Comparison of ENCODE assay signal across 14 cellular contexts in the genomic region with DNA sequence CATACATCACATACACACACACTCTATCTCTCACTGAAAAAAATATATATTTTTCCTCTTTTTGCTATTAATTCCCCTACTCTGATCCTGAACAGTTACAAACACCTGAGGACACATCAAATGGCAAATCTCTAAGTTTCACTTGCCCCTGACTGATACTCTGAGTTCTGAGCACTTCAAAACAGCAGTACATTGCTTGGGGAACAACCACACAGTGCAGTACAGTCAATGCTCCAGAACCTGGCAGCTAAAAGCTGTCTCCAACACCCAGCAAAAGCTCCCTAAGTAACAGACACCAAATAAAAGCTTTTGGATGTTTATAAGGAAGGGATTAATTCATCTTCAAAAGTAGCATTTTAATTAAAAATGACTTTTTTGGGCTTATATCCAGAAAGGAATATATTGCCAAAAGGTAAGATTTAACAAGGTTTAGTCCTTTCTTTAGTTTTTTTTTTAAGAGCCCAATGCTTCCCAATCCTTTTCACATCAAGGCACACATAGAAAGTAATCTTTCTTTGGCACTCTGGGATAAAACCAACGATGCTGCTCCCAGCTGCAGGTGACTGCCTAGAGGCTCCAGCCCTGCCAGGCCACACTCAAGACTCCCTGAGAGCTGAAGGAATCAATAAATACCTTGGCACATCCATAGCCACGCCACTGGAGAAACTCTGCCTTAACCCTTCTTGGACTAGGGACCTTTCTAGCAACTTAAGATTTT.
DNase-seq lines count a peak whose midpoint lies in the region; ATAC-seq and TF ChIP-seq lines count a peak whose summit lies in the region.
"Had no signal": no experiment of that assay in that cellular context is flagged by ENCODE, and none has a peak within 500 bp of the region (broad histone marks: within the 10 kb centered on the region; RNA-seq: fewer than 3 reads in every experiment).

No MANE protein-coding gene starts in this region.

- POLR2A ChIA-PET in PC-3 (lab: Charles Lee; ENCODE audit: unreplicated experiment) = no interaction called here

- H3K79me2 ChIP-seq in KMS-11 (ENCODE audit: insufficient read depth, low read depth) (0 out of 2 replicates have a peak, but pooled peaks cover 3% of the 10 kb centered on the region), PC-3 (ENCODE audit: low read length) (no peaks in the 10 kb centered on the region)

- H3K9me3 Mint-ChIP-seq in type B pancreatic cell = no peaks in the 10 kb centered on the region
- H3K9me3 Mint-ChIP-seq: CD4-positive, CD25-positive, alpha-beta regulatory T cell; dendritic cell treated with granulocyte-macrophage colony-stimulating factor and Interleukin-4, amounts not matched to agents 40 ng/mL and 50 ng/mL, for 4 days; stimulated activated naive CD8-positive, alpha-beta T cell treated with anti-CD3 and anti-CD28 coated beads, Interleukin-15, amount 100 ng/mL, for 72 hours had no signal

- CTCF ChIA-PET in PC-3 (lab: Charles Lee) = no interaction called here

- H3K4me2 ChIP-seq in KMS-11 = peak overlapping the region; percentile 29; the same call in 1 of the 2 replicates
- H3K4me2 ChIP-seq in PC-3 (ENCODE audit: low read length) = no peak overlapping the region

- no peak overlapping the region for H3K9ac ChIP-seq in KMS-11
- H3K9ac ChIP-seq in PC-3 (ENCODE audit: low read length) = no peak overlapping the region

- no peak overlapping the region for H3K4me3 Mint-ChIP-seq in type B pancreatic cell
- H3K4me3 Mint-ChIP-seq: CD4-positive, CD25-positive, alpha-beta regulatory T cell; dendritic cell treated with granulocyte-macrophage colony-stimulating factor and Interleukin-4, amounts not matched to agents 40 ng/mL and 50 ng/mL, for 4 days; stimulated activated naive CD8-positive, alpha-beta T cell treated with anti-CD3 and anti-CD28 coated beads, Interleukin-15, amount 100 ng/mL, for 72 hours had no signal

- no peak for ATAC-seq in HG03097 (IDR thresholded peaks at IDR 0.05; ENCODE audit: low FRiP score, unreplicated experiment)
- no peak for ATAC-seq in PC-3
- ATAC-seq: esophagus mucosa; stimulated activated naive CD8-positive, alpha-beta T cell treated with anti-CD3 and anti-CD28 coated beads, Interleukin-15, amount 100 ng/mL, for 72 hours had no signal

- H3K36me3 Mint-ChIP-seq in type B pancreatic cell = peaks cover 10% of the 10 kb centered on the region

- no peaks in the 10 kb centered on the region for H3K9me3 ChIP-seq in esophagus muscularis mucosa
- no peaks in the 10 kb centered on the region for H3K9me3 ChIP-seq in ovary
- H3K9me3 ChIP-seq in PC-3 (ENCODE audit: low read length) = no peaks in the 10 kb centered on the region

- TF ChIP-seq CTCF in KMS-11 (conservative IDR thresholded peaks at IDR 0.05; ENCODE audit: low read depth, low read length) (no peak), esophagus muscularis mucosa (IDR thresholded peaks at IDR 0.05) (no peak), ovary (IDR thresholded peaks at IDR 0.05) (no peak), type B pancreatic cell (conservative IDR thresholded peaks at IDR 0.05) (no peak), PC-3 (conservative IDR thresholded peaks at IDR 0.05; ENCODE audit: low read depth, low read length) (no peak)

- peak overlapping the region; percentile 72 for H3K27ac Mint-ChIP-seq in type B pancreatic cell
- H3K27ac Mint-ChIP-seq: CD4-positive, CD25-positive, alpha-beta regulatory T cell; dendritic cell treated with granulocyte-macrophage colony-stimulating factor and Interleukin-4, amounts not matched to agents 40 ng/mL and 50 ng/mL, for 4 days; stimulated activated naive CD8-positive, alpha-beta T cell treated with anti-CD3 and anti-CD28 coated beads, Interleukin-15, amount 100 ng/mL, for 72 hours had no signal

- BruUV-seq in PC-3 (replicated peaks; lab: Mats Ljungman, UMichigan) = no TSS peak

- H4K20me1 ChIP-seq in KMS-11 (ENCODE audit: insufficient read depth) (no peaks in the 10 kb centered on the region), PC-3 (ENCODE audit: low read length) (no peaks in the 10 kb centered on the region)

- no peak overlapping the region for H3K4me3 ChIP-seq in KMS-11 (IDR thresholded peaks at IDR 0.05; ENCODE audit: insufficient read depth, low read depth, low read length)
- no peak overlapping the region for H3K4me3 ChIP-seq in esophagus muscularis mucosa
- no peak overlapping the region for H3K4me3 ChIP-seq in ovary
- no peak overlapping the region for H3K4me3 ChIP-seq in PC-3 (ENCODE audit: low read length)

- TF ChIP-seq EP300 in esophagus muscularis mucosa (IDR thresholded peaks at IDR 0.05) = no peak
- TF ChIP-seq EP300 in ovary (IDR thresholded peaks at IDR 0.05) = no peak

- DNase-seq in esophagus muscularis mucosa (ENCODE audit: extremely low spot score) = no peak
- no peak for DNase-seq in ovary
- no peak for DNase-seq in type B pancreatic cell (ENCODE audit: extremely low spot score, unreplicated experiment)
- DNase-seq in activated naive CD4-positive, alpha-beta T cell (lab: John Stamatoyannopoulos, UW) = no peak
- no peak for DNase-seq in PC-3
- DNase-seq: activated CD4-positive, alpha-beta T cell treated with anti-CD3 and anti-CD28 coated beads, Interleukin-2, amount 50 U/mL, for 1 hour; CD4-positive, CD25-positive, alpha-beta regulatory T cell; NCI-H1930; NCI-H69; stimulated activated naive CD8-positive, alpha-beta T cell treated with anti-CD3 and anti-CD28 coated beads, Interleukin-15, amount 100 ng/mL, for 72 hours had no signal

- H3K27me3 ChIP-seq in KMS-11 (ENCODE audit: insufficient read depth, low read depth) (no peaks in the 10 kb centered on the region), esophagus muscularis mucosa (no peaks in the 10 kb centered on the region), ovary (no peaks in the 10 kb centered on the region), PC-3 (ENCODE audit: low read length) (no peaks in the 10 kb centered on the region)

- H3K27me3 Mint-ChIP-seq in type B pancreatic cell = no peaks in the 10 kb centered on the region
- H3K27me3 Mint-ChIP-seq: CD4-positive, CD25-positive, alpha-beta regulatory T cell; dendritic cell treated with granulocyte-macrophage colony-stimulating factor and Interleukin-4, amounts not matched to agents 40 ng/mL and 50 ng/mL, for 4 days; stimulated activated naive CD8-positive, alpha-beta T cell treated with anti-CD3 and anti-CD28 coated beads, Interleukin-15, amount 100 ng/mL, for 72 hours had no signal

- 29% methylated on average over 2 of the region's 2 CpGs for WGBS in esophagus muscularis mucosa
- 8 to 23% (median 11%) methylated on average over 2 of the region's 2 CpGs for WGBS in ovary, 3 donors

- H3K9me2 ChIP-seq in PC-3 (replicated peaks; ENCODE audit: low read length) = no peaks in the 10 kb centered on the region

- H3K4me1 ChIP-seq in KMS-11 (ENCODE audit: low read depth, poor library complexity, severe bottlenecking) = peaks cover 71% of the 10 kb centered on the region
- peaks cover 10 to 68% (median 51%) of the 10 kb centered on the region in 4 donors for H3K4me1 ChIP-seq in esophagus muscularis mucosa
- peaks cover 14% of the 10 kb centered on the region for H3K4me1 ChIP-seq in ovary (ENCODE audit: insufficient read depth)
- peaks cover 26% of the 10 kb centered on the region for H3K4me1 ChIP-seq in PC-3 (ENCODE audit: insufficient read depth, low read length)

- no peak for TF ChIP-seq POLR2A in esophagus muscularis mucosa (IDR thresholded peaks at IDR 0.05; ENCODE audit: low read depth)
- TF ChIP-seq POLR2A in ovary (IDR thresholded peaks at IDR 0.05) = no peak

- no peak overlapping the region for H2AFZ ChIP-seq in KMS-11 (ENCODE audit: low read depth)
- no peak overlapping the region for H2AFZ ChIP-seq in PC-3 (ENCODE audit: low read length)

- H3F3A ChIP-seq in PC-3 (ENCODE audit: low read length, unreplicated experiment) = no peaks in the 10 kb centered on the region

- H3K27ac ChIP-seq in KMS-11 (peak overlapping the region; percentile 21; the same call in 1 of the 2 replicates), esophagus muscularis mucosa (replicated peaks in 1 of 4) (peak overlapping the region; percentile 58 to 77 (median 66)), ovary (peak overlapping the region; percentile 4 to 66), PC-3 (ENCODE audit: low read length) (no peak overlapping the region)

- intact Hi-C loops in esophagus muscularis mucosa (cut with DNase I) (no loop called here), ovary (cut with DNase I) (loop anchor here in 1 of 4 donors (10.0 kb wide), 1 partner anchor 47 kb away; no protein-coding TSS in a partner anchor), PC-3 (cut with micrococcal nuclease) (no loop called here)

- H3K36me3 ChIP-seq in KMS-11 (ENCODE audit: insufficient read depth) = no peaks in the 10 kb centered on the region
- peaks cover 0 to 6% (median 0%) of the 10 kb centered on the region in 4 donors for H3K36me3 ChIP-seq in esophagus muscularis mucosa
- no peaks in the 10 kb centered on the region for H3K36me3 ChIP-seq in ovary
- peaks cover 5% of the 10 kb centered on the region for H3K36me3 ChIP-seq in PC-3 (ENCODE audit: low read depth, low read length)

- peaks cover 31% of the 10 kb centered on the region for H3K4me1 Mint-ChIP-seq in type B pancreatic cell (ENCODE audit: unreplicated experiment)
